Comparison of ENCODE assay signal across 8 cellular contexts in the genomic region with DNA sequence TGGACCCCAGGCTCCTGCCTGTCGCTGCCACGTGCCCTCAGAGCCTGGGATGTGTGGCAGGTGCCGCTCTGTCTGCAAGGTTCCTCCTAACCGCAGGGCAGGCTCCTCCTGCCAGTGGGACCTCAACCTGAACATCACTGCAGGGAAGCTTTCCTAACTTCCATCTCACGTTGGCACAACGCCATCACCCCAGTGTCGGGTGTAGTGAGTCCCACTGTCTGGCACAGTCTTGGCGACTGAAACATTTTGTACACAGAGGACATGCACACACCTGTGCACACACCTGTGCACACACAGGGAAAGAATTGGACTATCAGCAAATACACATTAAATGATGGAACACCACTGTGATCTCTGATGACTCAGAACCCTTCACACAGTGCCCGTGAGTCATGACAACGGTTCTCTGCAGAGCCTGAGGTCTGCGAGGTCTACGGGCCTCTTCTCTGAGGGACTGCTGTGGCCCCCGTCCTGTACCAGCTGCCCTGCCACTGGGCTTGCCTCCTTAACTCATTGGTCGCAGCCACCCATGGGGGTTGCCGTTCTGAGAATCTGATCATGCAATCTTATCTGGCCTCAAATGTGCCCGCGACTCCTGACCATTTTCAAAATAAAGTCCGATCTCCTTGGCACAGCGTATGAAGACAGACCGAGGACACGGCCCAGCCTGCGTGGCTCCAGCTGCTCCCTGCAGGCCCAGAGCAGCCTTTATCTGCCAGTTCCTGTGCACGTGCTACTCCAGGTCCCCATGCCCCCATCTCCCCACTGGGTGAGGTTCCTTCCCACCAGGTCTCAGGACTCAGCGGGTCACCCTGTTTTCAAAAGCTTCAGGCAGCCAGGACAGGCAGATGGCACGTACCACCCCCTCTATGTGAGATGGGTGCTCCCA. TPM values are rescaled to one million over a fixed set of nuclear protein-coding genes. Genes with fewer than 3 reads are reported as not detected.
A peak's percentile ranks its signal among the peaks of the same experiment; 100 is the strongest.
DNase-seq lines count a peak whose midpoint lies in the region; ATAC-seq and TF ChIP-seq lines count a peak whose summit lies in the region.

No MANE protein-coding gene starts in this region.

- intact Hi-C loops in PC-9 (cut with micrococcal nuclease; ENCODE audit: unreplicated experiment) = loop anchor here (5.0 kb wide), 1 partner anchor 37 kb away; no protein-coding TSS in a partner anchor

- no peaks in the 10 kb centered on the region for H3K27me3 ChIP-seq in PC-9 (ENCODE audit: insufficient read depth, low read depth)

- peak overlapping the region; percentile 82 for H3K27ac ChIP-seq in PC-9

- ATAC-seq in GM21786 (IDR thresholded peaks at IDR 0.05; ENCODE audit: unreplicated experiment) = no peak
- no peak for ATAC-seq in HG03457 (IDR thresholded peaks at IDR 0.05; ENCODE audit: unreplicated experiment)

- peak overlapping the region; percentile 66 for H3K4me2 ChIP-seq in PC-9

- BruUV-seq in PC-9 (replicated peaks; lab: Mats Ljungman, UMichigan) = no TSS peak

- no peak overlapping the region for H2AFZ ChIP-seq in PC-9

- POLR2A ChIA-PET in PC-9 (lab: Charles Lee; ENCODE audit: unreplicated experiment) = interaction anchor here (0.6 kb wide), 2 partner anchors 128 to 129 kb away, joined by 3 to 6 read pairs; a partner anchor contains a TSS

- H3K36me3 ChIP-seq in PC-9 (ENCODE audit: low read depth) = no peaks in the 10 kb centered on the region

- CTCF ChIA-PET in PC-9 (lab: Charles Lee) = interaction anchor here (1.2 kb wide), 1 partner anchor 29 kb away, joined by 8 read pairs; no protein-coding TSS in a partner anchor

- no peaks in the 10 kb centered on the region for H4K20me1 ChIP-seq in PC-9 (ENCODE audit: insufficient read depth)

- 0 out of 2 replicates have a peak, but pooled peaks cover 4% of the 10 kb centered on the region for H3K79me2 ChIP-seq in PC-9 (ENCODE audit: low read depth)

- H3K9me2 ChIP-seq in PC-9 (ENCODE audit: insufficient read depth) = no peaks in the 10 kb centered on the region

- peaks cover 28% of the 10 kb centered on the region for H3K4me1 ChIP-seq in PC-9 (replicated peaks; ENCODE audit: insufficient read depth)

- peak overlapping the region; percentile 13; the same call in 1 of the 2 replicates for H3K4me3 ChIP-seq in PC-9
- no peak overlapping the region for H3K4me3 ChIP-seq in cardiac fibroblast (replicated peaks in 1 of 2; ENCODE audit: low read depth in 2 of 2, low read length in 2 of 2)

- peaks cover 28% of the 10 kb centered on the region for H3F3A ChIP-seq in PC-9 (ENCODE audit: insufficient read depth, low read depth)

- DNase-seq in activated gamma-delta T cell treated with Interleukin-2 at 50 U/mL for 16 hours (peak; percentile 31), activated gamma-delta T cell (lab: John Stamatoyannopoulos, UW) (no peak), PC-9 (peak; percentile 40 to 72), cardiac fibroblast (ENCODE audit: low read depth in 2 of 2) (peak; percentile 61 to 84), non-pigmented ciliary epithelial cell (ENCODE audit: low read depth) (peak; percentile 49), KG1 (lab: John Stamatoyannopoulos, UW) (no peak)

- TF ChIP-seq CTCF in PC-9 (conservative IDR thresholded peaks at IDR 0.05) (no peak), cardiac fibroblast (IDR thresholded peaks at IDR 0.05; ENCODE audit: low read depth, low read length) (no peak)

- no peaks in the 10 kb centered on the region for H3K9me3 ChIP-seq in PC-9 (ENCODE audit: insufficient read depth, low read depth)

RNA-seq across cellular contexts. Expression of a gene that starts 7.6 kb away (rescaled TPM):
- total RNA-seq in PC-9 (2021) = 138 and 140 TPM in 2 replicates

RNA-seq across cellular contexts. Expression of a gene that starts 23.8 kb away (rescaled TPM):
- total RNA-seq in PC-9 (2021) = 157 and 198 TPM in 2 replicates

Comparison
In these comparisons a context has a peak if more than half of its experiments do, and no peak if none do; other contexts are left out.
1. DNase-seq: peak in activated gamma-delta T cell treated with Interleukin-2 at 50 U/mL for 16 hours (single experiment), PC-9 (2 of 2), cardiac fibroblast (2 of 2) and non-pigmented ciliary epithelial cell (single experiment); none in activated gamma-delta T cell (single experiment) and KG1 (single experiment).